14 cellular contexts compared by ENCODE assay signal in genomic region chr9:125815568-125815967, GRCh38.
DNase-seq lines count a peak whose midpoint lies in the region; ATAC-seq and TF ChIP-seq lines count a peak whose summit lies in the region.
"Had no signal": no experiment of that assay in that cellular context is flagged by ENCODE, and none has a peak within 500 bp of the region (broad histone marks: within the 10 kb centered on the region; RNA-seq: fewer than 3 reads in every experiment).

No MANE protein-coding gene starts in this region.

- intact Hi-C loops in activated CD4-positive, alpha-beta T cell treated with anti-CD3 and anti-CD28 coated beads for 36 hours (cut with DNase I, micrococcal nuclease) = no loop called here
- intact Hi-C loops in mammary epithelial cell (cut with micrococcal nuclease) = no loop called here

- peaks cover 50% of the 10 kb centered on the region for H3K79me2 ChIP-seq in mammary epithelial cell (ENCODE audit: insufficient read depth, low read length)

- dilution Hi-C loops in mammary epithelial cell (cut with HindIII; ENCODE audit: low sequenced_read_pairs) = no loop called here

- no peak for TF ChIP-seq CTCF in mammary epithelial cell (conservative IDR thresholded peaks at IDR 0.05 in 1 of 2, IDR thresholded peaks at IDR 0.05 in 1 of 2; ENCODE audit: extremely low read depth in 1 of 2, insufficient read depth in 1 of 2, low read depth in 1 of 2, low read length in 2 of 2)

- peak overlapping the region; percentile 40 for H3K4me2 ChIP-seq in mammary epithelial cell (ENCODE audit: insufficient read depth, low read depth, low read length)
- H3K4me2 ChIP-seq: A549 had no signal

- no peak overlapping the region for H3K4me3 Mint-ChIP-seq in activated CD4-positive, alpha-beta T cell treated with anti-CD3 and anti-CD28 coated beads for 36 hours
- no peak overlapping the region for H3K4me3 Mint-ChIP-seq in activated CD4-positive, alpha-beta T cell treated with anti-CD3 and anti-CD28 coated beads, Interleukin-2, amount 10 ng/mL, durations not matched to agents 7 days and 5 days
- H3K4me3 Mint-ChIP-seq in stimulated activated naive CD8-positive, alpha-beta T cell treated with anti-CD3 and anti-CD28 coated beads, Interleukin-15, amount 100 ng/mL, for 72 hours = no peak overlapping the region

- H4K20me1 ChIP-seq in mammary epithelial cell (ENCODE audit: insufficient read depth, low read length) = no peaks in the 10 kb centered on the region

- no peak overlapping the region for H2AFZ ChIP-seq in mammary epithelial cell (ENCODE audit: low read depth, low read length)

- H3K27me3 Mint-ChIP-seq in activated CD4-positive, alpha-beta T cell treated with anti-CD3 and anti-CD28 coated beads for 36 hours = no peaks in the 10 kb centered on the region
- no peaks in the 10 kb centered on the region for H3K27me3 Mint-ChIP-seq in activated CD4-positive, alpha-beta T cell treated with anti-CD3 and anti-CD28 coated beads, Interleukin-2, amount 10 ng/mL, durations not matched to agents 7 days and 5 days
- H3K27me3 Mint-ChIP-seq in stimulated activated naive CD8-positive, alpha-beta T cell treated with anti-CD3 and anti-CD28 coated beads, Interleukin-15, amount 100 ng/mL, for 72 hours = no peaks in the 10 kb centered on the region

- H3K9me3 ChIP-seq in mammary epithelial cell (replicated peaks; ENCODE audit: insufficient read depth, low read length) = no peaks in the 10 kb centered on the region
- H3K9me3 ChIP-seq: A549, esophagus muscularis mucosa, mucosa of descending colon, upper lobe of left lung had no signal

- WGBS in mammary epithelial cell (ENCODE audit: low coverage, missing lambda C conversion rate) = 29% methylated on average over 1 of the region's 1 CpG

- H3K27ac Mint-ChIP-seq in activated CD4-positive, alpha-beta T cell treated with anti-CD3 and anti-CD28 coated beads for 36 hours = no peak overlapping the region
- no peak overlapping the region for H3K27ac Mint-ChIP-seq in activated CD4-positive, alpha-beta T cell treated with anti-CD3 and anti-CD28 coated beads, Interleukin-2, amount 10 ng/mL, durations not matched to agents 7 days and 5 days
- H3K27ac Mint-ChIP-seq in stimulated activated naive CD8-positive, alpha-beta T cell treated with anti-CD3 and anti-CD28 coated beads, Interleukin-15, amount 100 ng/mL, for 72 hours = no peak overlapping the region

- POLR2A ChIA-PET in activated CD4-positive, alpha-beta T cell treated with anti-CD3 and anti-CD28 coated beads for 36 hours (lab: Charles Lee) = no interaction called here
- POLR2A ChIA-PET in activated CD4-positive, alpha-beta T cell treated with anti-CD3 and anti-CD28 coated beads, Interleukin-2, amount 10 ng/mL, durations not matched to agents 7 days and 5 days (lab: Charles Lee) = no interaction called here

- H3K9ac ChIP-seq in mammary epithelial cell (ENCODE audit: insufficient read depth, low read length) = no peak overlapping the region

- H3K9me3 Mint-ChIP-seq in activated CD4-positive, alpha-beta T cell treated with anti-CD3 and anti-CD28 coated beads for 36 hours (ENCODE audit: low read depth) = no peaks in the 10 kb centered on the region
- H3K9me3 Mint-ChIP-seq in activated CD4-positive, alpha-beta T cell treated with anti-CD3 and anti-CD28 coated beads, Interleukin-2, amount 10 ng/mL, durations not matched to agents 7 days and 5 days = no peaks in the 10 kb centered on the region
- no peaks in the 10 kb centered on the region for H3K9me3 Mint-ChIP-seq in stimulated activated naive CD8-positive, alpha-beta T cell treated with anti-CD3 and anti-CD28 coated beads, Interleukin-15, amount 100 ng/mL, for 72 hours

- H3K4me3 ChIP-seq in mammary epithelial cell (replicated peaks in 1 of 3; ENCODE audit: insufficient read depth in 1 of 3, low read depth in 2 of 3, low read length in 3 of 3) = no peak overlapping the region
- H3K4me3 ChIP-seq: A549, esophagus muscularis mucosa, mucosa of descending colon, upper lobe of left lung had no signal

- H3K36me3 Mint-ChIP-seq in activated CD4-positive, alpha-beta T cell treated with anti-CD3 and anti-CD28 coated beads for 36 hours (ENCODE audit: low read depth) = no peaks in the 10 kb centered on the region
- no peaks in the 10 kb centered on the region for H3K36me3 Mint-ChIP-seq in activated CD4-positive, alpha-beta T cell treated with anti-CD3 and anti-CD28 coated beads, Interleukin-2, amount 10 ng/mL, durations not matched to agents 7 days and 5 days (ENCODE audit: low read depth)

- CTCF ChIA-PET in activated CD4-positive, alpha-beta T cell treated with anti-CD3 and anti-CD28 coated beads for 36 hours (lab: Charles Lee) = no interaction called here
- CTCF ChIA-PET in activated CD4-positive, alpha-beta T cell treated with anti-CD3 and anti-CD28 coated beads, Interleukin-2, amount 10 ng/mL, durations not matched to agents 7 days and 5 days (lab: Charles Lee) = no interaction called here
- CTCF ChIA-PET in mammary epithelial cell (lab: Charles Lee; ENCODE audit: low non-redundant PET) = no interaction called here

- peaks cover 9% of the 10 kb centered on the region for H3K4me1 ChIP-seq in mammary epithelial cell (ENCODE audit: insufficient read depth, low read length)
- H3K4me1 ChIP-seq: upper lobe of left lung had no signal

- in situ Hi-C loops in mammary epithelial cell (cut with MboI; ENCODE audit: low sequenced_read_pairs in 2 of 2) = no loop called here

- no peaks in the 10 kb centered on the region for H3K27me3 ChIP-seq in mammary epithelial cell (ENCODE audit: insufficient read depth, low read length)
- H3K27me3 ChIP-seq: esophagus muscularis mucosa, upper lobe of left lung had no signal

- no peaks in the 10 kb centered on the region for H3K36me3 ChIP-seq in mammary epithelial cell (ENCODE audit: insufficient read depth, low read length)
- H3K36me3 ChIP-seq: upper lobe of left lung had no signal

- peak; percentile 72 for ATAC-seq in activated CD4-positive, alpha-beta T cell treated with anti-CD3 and anti-CD28 coated beads for 36 hours
- no peak for ATAC-seq in stimulated activated naive CD8-positive, alpha-beta T cell treated with anti-CD3 and anti-CD28 coated beads, Interleukin-15, amount 100 ng/mL, for 72 hours
- no peak for ATAC-seq in HG03159 (IDR thresholded peaks at IDR 0.05; ENCODE audit: unreplicated experiment)
- ATAC-seq: A549, mucosa of descending colon had no signal

- peaks cover 7% of the 10 kb centered on the region for H3K4me1 Mint-ChIP-seq in activated CD4-positive, alpha-beta T cell treated with anti-CD3 and anti-CD28 coated beads for 36 hours
- no peaks in the 10 kb centered on the region for H3K4me1 Mint-ChIP-seq in activated CD4-positive, alpha-beta T cell treated with anti-CD3 and anti-CD28 coated beads, Interleukin-2, amount 10 ng/mL, durations not matched to agents 7 days and 5 days
- no peaks in the 10 kb centered on the region for H3K4me1 Mint-ChIP-seq in stimulated activated naive CD8-positive, alpha-beta T cell treated with anti-CD3 and anti-CD28 coated beads, Interleukin-15, amount 100 ng/mL, for 72 hours

- DNase-seq in activated CD4-positive, alpha-beta T cell treated with anti-CD3 and anti-CD28 coated beads for 36 hours = peak; percentile 33
- no peak for DNase-seq in activated CD4-positive, alpha-beta T cell treated with anti-CD3 and anti-CD28 coated beads, Interleukin-2, amount 10 ng/mL, durations not matched to agents 7 days and 5 days
- peak; percentile 80 for DNase-seq in M059J (ENCODE audit: low read depth)
- DNase-seq in mammary epithelial cell = peak; percentile 80
- peak; percentile 8 to 17 for DNase-seq in lung microvascular endothelial cell (ENCODE audit: low read depth in 2 of 2)
- DNase-seq in stimulated activated naive CD8-positive, alpha-beta T cell treated with anti-CD3 and anti-CD28 coated beads, Interleukin-15, amount 100 ng/mL, for 72 hours = no peak
- no peak for DNase-seq in OCI-M2 (lab: John Stamatoyannopoulos, UW; ENCODE audit: unreplicated experiment)
- DNase-seq: activated effector memory CD4-positive, alpha-beta T cell treated with anti-CD3 and anti-CD28 coated beads, Interleukin-2, amount 50 U/mL, for 16 hours; cerebellar nuclear complex; mucosa of descending colon; upper lobe of left lung had no signal

- no peak overlapping the region for H3K27ac ChIP-seq in mammary epithelial cell (ENCODE audit: insufficient read depth, low read depth, low read length)
- H3K27ac ChIP-seq: A549, esophagus muscularis mucosa, upper lobe of left lung had no signal

- BruUV-seq in mammary epithelial cell (replicated peaks; lab: Mats Ljungman, UMichigan) = no TSS peak

Comparison
In these comparisons a context has a peak if more than half of its experiments do, and no peak if none do; other contexts are left out.
1. DNase-seq: peak in activated CD4-positive, alpha-beta T cell treated with anti-CD3 and anti-CD28 coated beads for 36 hours (single experiment), M059J (single experiment), mammary epithelial cell (single experiment) and lung microvascular endothelial cell (2 of 2); none in activated CD4-positive, alpha-beta T cell treated with anti-CD3 and anti-CD28 coated beads, Interleukin-2, amount 10 ng/mL, durations not matched to agents 7 days and 5 days (single experiment), stimulated activated naive CD8-positive, alpha-beta T cell treated with anti-CD3 and anti-CD28 coated beads, Interleukin-15, amount 100 ng/mL, for 72 hours (0 of 2) and OCI-M2 (single experiment).